ENCODE assay signal across 16 cellular contexts in genomic region chr11:64813826-64814225, GRCh38. TPM values are rescaled to one million over a fixed set of nuclear protein-coding genes. Genes with fewer than 3 reads are reported as not detected.
DNase-seq lines count a peak whose midpoint lies in the region; ATAC-seq and TF ChIP-seq lines count a peak whose summit lies in the region.
"Had no signal": no experiment of that assay in that cellular context is flagged by ENCODE, and none has a peak within 500 bp of the region (broad histone marks: within the 10 kb centered on the region; RNA-seq: fewer than 3 reads in every experiment).

No MANE protein-coding gene starts in this region.

- no peaks in the 10 kb centered on the region for H3K9me2 ChIP-seq in SU-DHL-6 (replicated peaks; ENCODE audit: insufficient read depth, low read length)

- TF ChIP-seq CTCF in SU-DHL-6 (IDR thresholded peaks at IDR 0.05; ENCODE audit: insufficient read depth, low read length, poor library complexity, severe bottlenecking) (no peak), osteoblast (IDR thresholded peaks at IDR 0.05; ENCODE audit: extremely low read depth, low read depth, low read length) (no peak)

- H3F3A ChIP-seq in SU-DHL-6 (ENCODE audit: insufficient read depth) = peaks cover 21% of the 10 kb centered on the region

- H3K4me1 ChIP-seq in CD4-positive, CD25-positive, alpha-beta regulatory T cell (ENCODE audit: control insufficient read depth, insufficient read depth, low read length, poor library complexity, severe bottlenecking) = peaks cover 18% of the 10 kb centered on the region
- H3K4me1 ChIP-seq in osteoblast (ENCODE audit: insufficient read depth, low read length) = peaks cover 12% of the 10 kb centered on the region

- H3K27me3 ChIP-seq in CD4-positive, CD25-positive, alpha-beta regulatory T cell (ENCODE audit: control insufficient read depth, insufficient read depth, low read length) = no peaks in the 10 kb centered on the region
- H3K27me3 ChIP-seq in SU-DHL-6 (ENCODE audit: low read length) (no peaks in the 10 kb centered on the region), osteoblast (ENCODE audit: insufficient read depth, low read length) (no peaks in the 10 kb centered on the region)

- no peaks in the 10 kb centered on the region for H3K9me3 ChIP-seq in CD4-positive, CD25-positive, alpha-beta regulatory T cell (ENCODE audit: control insufficient read depth in 2 of 2, low read length in 2 of 2)
- H3K9me3 ChIP-seq in SU-DHL-6 (ENCODE audit: insufficient read depth, low read length) (no peaks in the 10 kb centered on the region), osteoblast (ENCODE audit: low read depth, low read length) (no peaks in the 10 kb centered on the region)

- H3K4me2 ChIP-seq in SU-DHL-6 (ENCODE audit: low read depth, low read length, poor library complexity, severe bottlenecking) (peak overlapping the region; percentile 28), osteoblast (ENCODE audit: insufficient read depth, low read length) (no peak overlapping the region)
- H3K4me2 ChIP-seq: GM23338 had no signal

- no peak overlapping the region for H3K9ac ChIP-seq in SU-DHL-6 (ENCODE audit: low read length)

- DNase-seq in CD4-positive, CD25-positive, alpha-beta regulatory T cell = no peak
- DNase-seq in osteoblast (ENCODE audit: insufficient read length, low spot score, missing footprints) (peak; percentile 62), H4 (ENCODE audit: low spot score) (no peak), NCI-H2081 treated with DMSO at 0.1 percent for 48 hours (lab: John Stamatoyannopoulos, UW) (no peak)
- DNase-seq in activated naive CD8-positive, alpha-beta T cell treated with anti-CD3 and anti-CD28 coated beads, Interleukin-2, amount 50 U/mL, for 24 hours = no peak
- DNase-seq: ACHN; CD8-positive, alpha-beta memory T cell; COR-L47; H7; HFFc6; IMR-90 had no signal

- ATAC-seq in CD4-positive, CD25-positive, alpha-beta regulatory T cell (ENCODE audit: low read depth in 2 of 2) = no peak
- ATAC-seq in GM18511 (IDR thresholded peaks at IDR 0.05; ENCODE audit: unreplicated experiment) = no peak
- no peak for ATAC-seq in activated naive CD8-positive, alpha-beta T cell treated with anti-CD3 and anti-CD28 coated beads, Interleukin-2, amount 50 U/mL, for 24 hours
- ATAC-seq: GM23338, HCT116, K562 had no signal

- peak overlapping the region in 3 of 4 donors; percentile 1 to 56 (median 29) for H3K4me3 Mint-ChIP-seq in CD4-positive, CD25-positive, alpha-beta regulatory T cell
- no peak overlapping the region for H3K4me3 Mint-ChIP-seq in activated naive CD8-positive, alpha-beta T cell treated with anti-CD3 and anti-CD28 coated beads, Interleukin-2, amount 50 U/mL, for 24 hours
- H3K4me3 Mint-ChIP-seq: GM23338, HFFc6 had no signal

- H3K36me3 ChIP-seq in CD4-positive, CD25-positive, alpha-beta regulatory T cell (ENCODE audit: control insufficient read depth, insufficient read depth, low read length) = no peaks in the 10 kb centered on the region
- H3K36me3 ChIP-seq in SU-DHL-6 (ENCODE audit: low read length) (no peaks in the 10 kb centered on the region), osteoblast (ENCODE audit: insufficient read depth, low read length) (no peaks in the 10 kb centered on the region)

- H4K20me1 ChIP-seq in SU-DHL-6 (ENCODE audit: low read depth, low read length) (no peaks in the 10 kb centered on the region), osteoblast (ENCODE audit: insufficient read depth, low read length) (no peaks in the 10 kb centered on the region)

- peaks cover 0 to 1% (median 0%) of the 10 kb centered on the region in 7 donors for H3K9me3 Mint-ChIP-seq in CD4-positive, CD25-positive, alpha-beta regulatory T cell
- no peaks in the 10 kb centered on the region for H3K9me3 Mint-ChIP-seq in activated naive CD8-positive, alpha-beta T cell treated with anti-CD3 and anti-CD28 coated beads, Interleukin-2, amount 50 U/mL, for 24 hours
- H3K9me3 Mint-ChIP-seq: CD8-positive, alpha-beta memory T cell; GM23338; HFFc6 had no signal

- H2AFZ ChIP-seq in SU-DHL-6 (ENCODE audit: low read depth, low read length, severe bottlenecking) (no peak overlapping the region), osteoblast (ENCODE audit: low read length) (no peak overlapping the region)
- H2AFZ ChIP-seq: GM23338 had no signal

- peaks cover 7% of the 10 kb centered on the region; the same call in 1 of the 2 replicates for H3K79me2 ChIP-seq in SU-DHL-6 (ENCODE audit: insufficient read depth, low read length)
- H3K79me2 ChIP-seq in osteoblast (ENCODE audit: insufficient read depth, low read length) = peaks cover 9% of the 10 kb centered on the region

- no peak overlapping the region for H3K27ac ChIP-seq in CD4-positive, CD25-positive, alpha-beta regulatory T cell (ENCODE audit: insufficient read depth, low read length, poor library complexity, severe bottlenecking)
- peak overlapping the region; percentile 68 for H3K27ac ChIP-seq in SU-DHL-6 (ENCODE audit: low read depth, low read length)
- no peak overlapping the region for H3K27ac ChIP-seq in osteoblast (ENCODE audit: low read depth, low read length)

- no peaks in the 10 kb centered on the region for H3K36me3 Mint-ChIP-seq in CD4-positive, CD25-positive, alpha-beta regulatory T cell
- H3K36me3 Mint-ChIP-seq in activated naive CD8-positive, alpha-beta T cell treated with anti-CD3 and anti-CD28 coated beads, Interleukin-2, amount 50 U/mL, for 24 hours (ENCODE audit: low read depth) = no peaks in the 10 kb centered on the region

- H3K4me1 Mint-ChIP-seq in CD4-positive, CD25-positive, alpha-beta regulatory T cell = peaks cover 6 to 21% (median 9%) of the 10 kb centered on the region in 4 donors
- H3K4me1 Mint-ChIP-seq in activated naive CD8-positive, alpha-beta T cell treated with anti-CD3 and anti-CD28 coated beads, Interleukin-2, amount 50 U/mL, for 24 hours = peaks cover 13% of the 10 kb centered on the region

- no peak overlapping the region for H3K27ac Mint-ChIP-seq in CD4-positive, CD25-positive, alpha-beta regulatory T cell
- no peak overlapping the region for H3K27ac Mint-ChIP-seq in activated naive CD8-positive, alpha-beta T cell treated with anti-CD3 and anti-CD28 coated beads, Interleukin-2, amount 50 U/mL, for 24 hours
- H3K27ac Mint-ChIP-seq: GM23338, HFFc6 had no signal

- no peak overlapping the region for H3K4me3 ChIP-seq in CD4-positive, CD25-positive, alpha-beta regulatory T cell (ENCODE audit: low read depth, low read length)
- H3K4me3 ChIP-seq in SU-DHL-6 (ENCODE audit: insufficient read depth, low read length, poor library complexity, severe bottlenecking) = no peak overlapping the region
- H3K4me3 ChIP-seq in osteoblast (ENCODE audit: insufficient read depth, low read length) = no peak overlapping the region
- H3K4me3 ChIP-seq: GM23338, K562 had no signal

- H3K27me3 Mint-ChIP-seq in CD4-positive, CD25-positive, alpha-beta regulatory T cell = peaks cover 12% of the 10 kb centered on the region
- H3K27me3 Mint-ChIP-seq in activated naive CD8-positive, alpha-beta T cell treated with anti-CD3 and anti-CD28 coated beads, Interleukin-2, amount 50 U/mL, for 24 hours = no peaks in the 10 kb centered on the region
- H3K27me3 Mint-ChIP-seq: CD8-positive, alpha-beta memory T cell had no signal

RNA-seq across cellular contexts. Expression of gene MEN1, which starts 3.5 kb away (rescaled TPM):
- total RNA-seq in CD4-positive, CD25-positive, alpha-beta regulatory T cell = 31.3 TPM
- 10 to 100 TPM; 20.9 to 26.1 (median 24.5) TPM for polyA plus RNA-seq in CD4-positive, CD25-positive, alpha-beta regulatory T cell
- total RNA-seq in osteoblast = 12.3 and 13.3 TPM in 2 replicates
- total RNA-seq in H4 (2014; rRNA removed; shearing (Covaris generic)) = 8.9 and 10.6 TPM in 2 replicates

RNA-seq across cellular contexts. Expression of gene MAP4K2, which starts 10.8 kb away (rescaled TPM):
- 85.0 TPM for total RNA-seq in CD4-positive, CD25-positive, alpha-beta regulatory T cell
- polyA plus RNA-seq in CD4-positive, CD25-positive, alpha-beta regulatory T cell = 10 to 100 TPM; 31.5 to 39.5 (median 34.8) TPM
- total RNA-seq in osteoblast = 6.2 and 9.8 TPM in 2 replicates
- total RNA-seq in H4 (2014; rRNA removed; shearing (Covaris generic)) = 18.0 and 40.9 TPM in 2 replicates

RNA-seq across cellular contexts. Expression of gene CDC42BPG, which starts 30.6 kb away (rescaled TPM):
- 11.6 TPM for total RNA-seq in CD4-positive, CD25-positive, alpha-beta regulatory T cell
- under 1 TPM in 2 of 4 donors, not detected in 2; 0.11 to 0.13 TPM for polyA plus RNA-seq in CD4-positive, CD25-positive, alpha-beta regulatory T cell
- total RNA-seq in osteoblast = under 0.01 and 0.29 TPM in 2 replicates
- 0.02 TPM in 1 of 2 replicates, not detected in the other for total RNA-seq in H4 (2014; rRNA removed; shearing (Covaris generic))

RNA-seq across cellular contexts. Expression of gene SF1, which starts 35.5 kb away (rescaled TPM):
- total RNA-seq in CD4-positive, CD25-positive, alpha-beta regulatory T cell = 1,361 TPM
- 100 to 1,000 TPM in 1 of 4 donors, 10 to 100 TPM in 3; 75.0 to 100 (median 89.3) TPM for polyA plus RNA-seq in CD4-positive, CD25-positive, alpha-beta regulatory T cell
- total RNA-seq in osteoblast = 114 and 130 TPM in 2 replicates
- 79.6 and 94.1 TPM in 2 replicates for total RNA-seq in H4 (2014; rRNA removed; shearing (Covaris generic))

RNA-seq across cellular contexts. Expression of gene PYGM, which starts 54.1 kb away (rescaled TPM):
- total RNA-seq in CD4-positive, CD25-positive, alpha-beta regulatory T cell = 10.9 TPM
- under 1 TPM in 2 of 4 donors, not detected in 2; 0.17 to 0.43 TPM for polyA plus RNA-seq in CD4-positive, CD25-positive, alpha-beta regulatory T cell
- total RNA-seq in osteoblast = 0.29 and 0.36 TPM in 2 replicates
- total RNA-seq in H4 (2014; rRNA removed; shearing (Covaris generic)) = 0.25 TPM in 1 of 2 replicates, not detected in the other
